In genomic region chr20:50113420-50114224, GRCh38 we compare ENCODE assay signal across 8 cellular contexts. TPM values are rescaled to one million over a fixed set of nuclear protein-coding genes. Genes with fewer than 3 reads are reported as not detected.
DNase-seq lines count a peak whose midpoint lies in the region; ATAC-seq and TF ChIP-seq lines count a peak whose summit lies in the region.

No MANE protein-coding gene starts in this region.

- intact Hi-C loops in CD4-positive, alpha-beta memory T cell (cut with micrococcal nuclease): loop anchor here (1.0 to 10.0 kb wide), 3 partner anchors 34 to 1069 kb away; partner anchors contain the start of gene CSE1L

- peaks cover 59 to 79% (median 69%) of the 10 kb centered on the region in 4 donors for H3K4me1 Mint-ChIP-seq in CD4-positive, alpha-beta memory T cell
- H3K4me1 Mint-ChIP-seq in neural crest cell: peaks cover 64% of the 10 kb centered on the region

- H3K4me3 ChIP-seq in CD4-positive, alpha-beta memory T cell (ENCODE audit: low read length in 2 of 2): peak overlapping the region; percentile 74 to 89
- peak overlapping the region; percentile 91 for H3K4me3 ChIP-seq in NB4 (ENCODE audit: low read depth, low read length)
- peak overlapping the region; percentile 97 for H3K4me3 ChIP-seq in ectodermal cell (ENCODE audit: insufficient read depth, low read depth, low read length)

- peak overlapping the region; percentile 88 for H3K27ac ChIP-seq in CD4-positive, alpha-beta memory T cell (ENCODE audit: low read depth, low read length)
- H3K27ac ChIP-seq in ectodermal cell (ENCODE audit: insufficient read depth, low read depth, low read length, poor library complexity, severe bottlenecking): peak overlapping the region; percentile 84

- POLR2A ChIA-PET in CD4-positive, alpha-beta memory T cell (lab: Charles Lee; ENCODE audit: partially characterized antibody): interaction anchor here (0.9 to 5.5 kb wide), 9 partner anchors 16 to 351 kb away, joined by 3 to 76 read pairs (median 6); partner anchors contain the start of genes CEBPB, PEDS1 and RNF114

- H3K27me3 Mint-ChIP-seq in CD4-positive, alpha-beta memory T cell: no peaks in the 10 kb centered on the region
- H3K27me3 Mint-ChIP-seq in neural crest cell (ENCODE audit: low read depth): no peaks in the 10 kb centered on the region

- no peaks in the 10 kb centered on the region for H3K9me3 ChIP-seq in CD4-positive, alpha-beta memory T cell (ENCODE audit: control insufficient read depth in 1 of 2, low read length in 2 of 2)
- H3K9me3 ChIP-seq in ectodermal cell (ENCODE audit: control insufficient read depth, low read length): no peaks in the 10 kb centered on the region

- no peaks in the 10 kb centered on the region for H3K27me3 ChIP-seq in CD4-positive, alpha-beta memory T cell (ENCODE audit: insufficient read depth, low read length)
- no peaks in the 10 kb centered on the region for H3K27me3 ChIP-seq in ectodermal cell (ENCODE audit: control insufficient read depth, insufficient read depth, low read length, poor library complexity, severe bottlenecking)

- no peak for TF ChIP-seq POLR2A in NB4 (IDR thresholded peaks at IDR 0.05; ENCODE audit: extremely low read depth, insufficient read length)

- no peaks in the 10 kb centered on the region for H3K9me3 Mint-ChIP-seq in CD4-positive, alpha-beta memory T cell
- H3K9me3 Mint-ChIP-seq in neural crest cell: no peaks in the 10 kb centered on the region

- no peak for TF ChIP-seq CTCF in NB4 (IDR thresholded peaks at IDR 0.05; ENCODE audit: low read depth, low read length)
- no peak for TF ChIP-seq CTCF in neural crest cell (conservative IDR thresholded peaks at IDR 0.05)

- H3K4me1 ChIP-seq in CD4-positive, alpha-beta memory T cell (ENCODE audit: insufficient read depth, low read length): peaks cover 68% of the 10 kb centered on the region
- peaks cover 17% of the 10 kb centered on the region for H3K4me1 ChIP-seq in ectodermal cell (ENCODE audit: control insufficient read depth, insufficient read depth, low read length)

- DNase-seq in CD4-positive, alpha-beta memory T cell: no peak
- DNase-seq in NB4 (ENCODE audit: low read depth): no peak
- DNase-seq in neural crest cell (ENCODE audit: low read depth, low spot score): no peak
- DNase-seq in Ammon's horn (ENCODE audit: low spot score): no peak
- DNase-seq in D341Med (ENCODE audit: low spot score): no peak

- WGBS in ectodermal cell, 2 experiments: 45 to 46% methylated on average over 11 of the region's 11 CpGs

- peaks cover 0 to 10% of the 10 kb centered on the region in 2 donors for H3K36me3 Mint-ChIP-seq in CD4-positive, alpha-beta memory T cell
- no peaks in the 10 kb centered on the region for H3K36me3 Mint-ChIP-seq in neural crest cell (ENCODE audit: low read depth)

- H3K27ac Mint-ChIP-seq in CD4-positive, alpha-beta memory T cell: peak overlapping the region; percentile 95 to 99 (median 98)
- peak overlapping the region; percentile 99 for H3K27ac Mint-ChIP-seq in neural crest cell (ENCODE audit: unreplicated experiment)

- CTCF ChIA-PET in CD4-positive, alpha-beta memory T cell (lab: Charles Lee; ENCODE audit: partially characterized antibody): interaction anchor here (1.4 to 8.0 kb wide), 6 partner anchors 29 to 350 kb away, joined by 3 to 43 read pairs (median 8); partner anchors contain the start of gene PEDS1

- ATAC-seq in HG03045 (IDR thresholded peaks at IDR 0.05; ENCODE audit: unreplicated experiment) (no peak), GM18870 (IDR thresholded peaks at IDR 0.05; ENCODE audit: unreplicated experiment) (no peak)

- H3K4me3 Mint-ChIP-seq in CD4-positive, alpha-beta memory T cell: peak overlapping the region; percentile 90 to 99 (median 98)
- H3K4me3 Mint-ChIP-seq in neural crest cell: peak overlapping the region; percentile 88

- no peaks in the 10 kb centered on the region for H3K36me3 ChIP-seq in CD4-positive, alpha-beta memory T cell (ENCODE audit: insufficient read depth, low read length)
- H3K36me3 ChIP-seq in ectodermal cell (ENCODE audit: control insufficient read depth, insufficient read depth, low read length): no peaks in the 10 kb centered on the region

RNA-seq across cellular contexts. Expression of gene UBE2V1, which starts 0.7 kb away (rescaled TPM):
- 100 to 1,000 TPM; 131 to 133 TPM for total RNA-seq in CD4-positive, alpha-beta memory T cell
- polyA plus RNA-seq in CD4-positive, alpha-beta memory T cell: 100 to 1,000 TPM; 151 to 176 TPM
- polyA plus RNA-seq in ectodermal cell (2013, experiment 1 of 4): 257 TPM
- polyA plus RNA-seq in ectodermal cell (2013, experiment 2 of 4): 228 TPM
- polyA plus RNA-seq in ectodermal cell (2013, experiment 3 of 4): 169 TPM
- polyA plus RNA-seq in ectodermal cell (2013, experiment 4 of 4): 196 TPM
- total RNA-seq in neural crest cell: 147 and 177 TPM in 2 replicates

RNA-seq across cellular contexts. Expression of gene PEDS1, which starts 39.9 kb away (rescaled TPM):
- total RNA-seq in CD4-positive, alpha-beta memory T cell: 10 to 100 TPM; 16.8 TPM
- 10 to 100 TPM; 14.7 to 25.1 TPM for polyA plus RNA-seq in CD4-positive, alpha-beta memory T cell
- 31.3 TPM for polyA plus RNA-seq in ectodermal cell (2013, experiment 1 of 4)
- 26.5 TPM for polyA plus RNA-seq in ectodermal cell (2013, experiment 2 of 4)
- 23.0 TPM for polyA plus RNA-seq in ectodermal cell (2013, experiment 3 of 4)
- 24.4 TPM for polyA plus RNA-seq in ectodermal cell (2013, experiment 4 of 4)
- total RNA-seq in neural crest cell: 26.1 and 29.1 TPM in 2 replicates
